Comparison of ENCODE assay signal across 6 cellular contexts in genomic region chr4:131743348-131743747, GRCh38.
A peak's percentile ranks its signal among the peaks of the same experiment; 100 is the strongest.
DNase-seq lines count a peak whose midpoint lies in the region; ATAC-seq and TF ChIP-seq lines count a peak whose summit lies in the region.
"Not testable (repeated sequence)": the region's sequence is repeated elsewhere in the genome, so short reads cannot be mapped to it uniquely, and the experiment has no call there.

No MANE protein-coding gene starts in this region.

- not testable (repeated sequence) for H3K27me3 ChIP-seq in colonic mucosa

- H3K9me3 Mint-ChIP-seq in activated CD4-positive, alpha-beta memory T cell treated with anti-CD3 and anti-CD28 coated beads, Interleukin-2, amount 10 ng/mL, durations not matched to agents 7 days and 5 days: not testable (repeated sequence)

- peak; percentile 24 for DNase-seq in activated CD4-positive, alpha-beta memory T cell treated with anti-CD3 and anti-CD28 coated beads, Interleukin-2, amount 10 ng/mL, durations not matched to agents 7 days and 5 days
- peak; percentile 32 for DNase-seq in colonic mucosa
- peak; percentile 76 for DNase-seq in Right ventricle myocardium inferior (ENCODE audit: missing footprints)
- peak; percentile 48 for DNase-seq in left ventricle myocardium superior
- peak; percentile 94 for DNase-seq in mesenteric fat pad (ENCODE audit: low spot score)
- DNase-seq in posterior vena cava (ENCODE audit: low spot score): peak; percentile 16

- H3K4me3 ChIP-seq in colonic mucosa: not testable (repeated sequence)

- intact Hi-C loops in colonic mucosa (cut with DNase I); Right ventricle myocardium inferior (cut with DNase I); left ventricle myocardium superior (cut with micrococcal nuclease); posterior vena cava (cut with DNase I): not testable (repeated sequence)

- not testable (repeated sequence) for H3K36me3 Mint-ChIP-seq in activated CD4-positive, alpha-beta memory T cell treated with anti-CD3 and anti-CD28 coated beads, Interleukin-2, amount 10 ng/mL, durations not matched to agents 7 days and 5 days (ENCODE audit: low read depth)

- H3K4me3 Mint-ChIP-seq in activated CD4-positive, alpha-beta memory T cell treated with anti-CD3 and anti-CD28 coated beads, Interleukin-2, amount 10 ng/mL, durations not matched to agents 7 days and 5 days: not testable (repeated sequence)

- H3K27ac Mint-ChIP-seq in activated CD4-positive, alpha-beta memory T cell treated with anti-CD3 and anti-CD28 coated beads, Interleukin-2, amount 10 ng/mL, durations not matched to agents 7 days and 5 days: not testable (repeated sequence)

- not testable (repeated sequence) for H3K27me3 Mint-ChIP-seq in activated CD4-positive, alpha-beta memory T cell treated with anti-CD3 and anti-CD28 coated beads, Interleukin-2, amount 10 ng/mL, durations not matched to agents 7 days and 5 days

- not testable (repeated sequence) for H3K4me1 Mint-ChIP-seq in activated CD4-positive, alpha-beta memory T cell treated with anti-CD3 and anti-CD28 coated beads, Interleukin-2, amount 10 ng/mL, durations not matched to agents 7 days and 5 days

- not testable (repeated sequence) for H3K9ac ChIP-seq in colonic mucosa (ENCODE audit: low read depth in 2 of 2, low read length in 2 of 2)

- not testable (repeated sequence) for H3K9me3 ChIP-seq in colonic mucosa

- not testable (repeated sequence) for H3K36me3 ChIP-seq in colonic mucosa

- CTCF ChIA-PET in activated CD4-positive, alpha-beta memory T cell treated with anti-CD3 and anti-CD28 coated beads, Interleukin-2, amount 10 ng/mL, durations not matched to agents 7 days and 5 days (lab: Charles Lee): not testable (repeated sequence)

- POLR2A ChIA-PET in activated CD4-positive, alpha-beta memory T cell treated with anti-CD3 and anti-CD28 coated beads, Interleukin-2, amount 10 ng/mL, durations not matched to agents 7 days and 5 days (lab: Charles Lee): not testable (repeated sequence)

- not testable (repeated sequence) for ATAC-seq in Right ventricle myocardium inferior, left ventricle myocardium superior

- not testable (repeated sequence) for H3K4me1 ChIP-seq in colonic mucosa

- not testable (repeated sequence) for H3K27ac ChIP-seq in colonic mucosa

- not testable (repeated sequence) for TF ChIP-seq CTCF in colonic mucosa (IDR thresholded peaks at IDR 0.05)

Comparison
In these comparisons a context has a peak if more than half of its experiments do, and no peak if none do; other contexts are left out.
1. DNase-seq: peak in every context shown above with its lines; median percentile 94 in mesenteric fat pad; 76 in Right ventricle myocardium inferior; 48 in left ventricle myocardium superior; 32 in colonic mucosa; 24 in activated CD4-positive, alpha-beta memory T cell treated with anti-CD3 and anti-CD28 coated beads, Interleukin-2, amount 10 ng/mL, durations not matched to agents 7 days and 5 days; 16 in posterior vena cava.